Comparison of ENCODE assay signal across 9 cellular contexts in the genomic region with DNA sequence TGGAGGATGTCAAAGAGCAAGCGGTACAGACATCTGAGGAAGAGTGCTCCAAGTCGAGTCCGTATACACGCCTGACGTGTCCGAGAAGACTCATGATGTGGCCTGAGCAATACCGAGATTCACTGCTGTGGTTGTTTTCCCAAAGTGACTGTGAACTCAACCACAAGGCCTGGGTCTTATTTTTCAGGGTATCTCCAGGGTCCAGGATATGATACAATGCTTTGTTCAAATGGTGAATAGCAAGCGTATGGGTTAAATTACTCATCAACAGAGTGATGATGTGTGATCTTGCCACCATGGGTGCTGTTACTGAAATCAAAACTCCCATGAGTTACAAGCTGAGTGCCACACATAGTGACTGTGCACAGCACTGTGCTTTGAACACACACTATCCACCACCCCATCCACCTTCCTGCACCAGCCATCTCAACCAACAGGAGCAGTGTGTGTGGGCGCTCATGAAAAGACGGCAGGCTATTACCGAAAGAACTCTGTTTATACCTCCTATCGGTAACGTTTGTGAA.
DNase-seq lines count a peak whose midpoint lies in the region; ATAC-seq and TF ChIP-seq lines count a peak whose summit lies in the region.
"Had no signal": no experiment of that assay in that cellular context is flagged by ENCODE, and none has a peak within 500 bp of the region (broad histone marks: within the 10 kb centered on the region; RNA-seq: fewer than 3 reads in every experiment).

No MANE protein-coding gene starts in this region.

- H3K9me3 ChIP-seq in CD4-positive, alpha-beta memory T cell (ENCODE audit: control insufficient read depth in 1 of 2, low read length in 2 of 2), result no peaks in the 10 kb centered on the region

- ATAC-seq in GM21367 (IDR thresholded peaks at IDR 0.05; ENCODE audit: unreplicated experiment), result peak; percentile 82
- peak; percentile 90 for ATAC-seq in HG03575 (IDR thresholded peaks at IDR 0.05; ENCODE audit: extremely low read depth, insufficient number of reproducible peaks, low FRiP score, unreplicated experiment)
- peak; percentile 93 for ATAC-seq in stimulated activated memory B cell treated with anti-CD40 and anti-IgM and Interleukin-4, amounts not matched to agents 10 μg/mL and 1 μg/mL and 100 μg/mL, for 72 hours

- no peak overlapping the region for H3K27ac Mint-ChIP-seq in CD4-positive, alpha-beta memory T cell
- peak overlapping the region; percentile 64 for H3K27ac Mint-ChIP-seq in stimulated activated memory B cell treated with anti-CD40 and anti-IgM and Interleukin-4, amounts not matched to agents 10 μg/mL and 1 μg/mL and 100 μg/mL, for 72 hours
- H3K27ac Mint-ChIP-seq in nephron progenitor cell, result no peak overlapping the region

- no peaks in the 10 kb centered on the region for H3K27me3 ChIP-seq in CD4-positive, alpha-beta memory T cell (ENCODE audit: insufficient read depth, low read length)
- no peaks in the 10 kb centered on the region for H3K27me3 ChIP-seq in brain microvascular endothelial cell (replicated peaks)
- H3K27me3 ChIP-seq: cardiac muscle cell had no signal

- in situ Hi-C loops in brain microvascular endothelial cell (cut with HindIII; ENCODE audit: low pct_ligation_motif_present, low sequenced_read_pairs), result no loop called here
- in situ Hi-C loops in ACHN (cut with HindIII; ENCODE audit: low pct_ligation_motif_present, low pct_unique_long_range_greater_than_20kb, low sequenced_read_pairs), result no loop called here

- peak overlapping the region in 1 of 2 donors; percentile 29 for H3K4me3 ChIP-seq in CD4-positive, alpha-beta memory T cell (ENCODE audit: low read length in 2 of 2)
- H3K4me3 ChIP-seq in brain microvascular endothelial cell (ENCODE audit: low read depth, low read length), result no peak overlapping the region
- H3K4me3 ChIP-seq: cardiac muscle cell had no signal

- peaks cover 16% of the 10 kb centered on the region for H3K4me1 ChIP-seq in CD4-positive, alpha-beta memory T cell (ENCODE audit: insufficient read depth, low read length)

- H3K4me1 Mint-ChIP-seq in CD4-positive, alpha-beta memory T cell, result peaks cover 12 to 24% (median 19%) of the 10 kb centered on the region in 4 donors
- peaks cover 20% of the 10 kb centered on the region for H3K4me1 Mint-ChIP-seq in stimulated activated memory B cell treated with anti-CD40 and anti-IgM and Interleukin-4, amounts not matched to agents 10 μg/mL and 1 μg/mL and 100 μg/mL, for 72 hours
- H3K4me1 Mint-ChIP-seq in nephron progenitor cell, result no peaks in the 10 kb centered on the region

- DNase-seq in CD4-positive, alpha-beta memory T cell, result no peak
- peak; percentile 84 for DNase-seq in brain microvascular endothelial cell
- no peak for DNase-seq in nephron progenitor cell
- no peak for DNase-seq in NCI-H526 (lab: John Stamatoyannopoulos, UW)
- DNase-seq in ACHN, result no peak

- H3K36me3 ChIP-seq in CD4-positive, alpha-beta memory T cell (ENCODE audit: insufficient read depth, low read length), result no peaks in the 10 kb centered on the region
- peaks cover 15% of the 10 kb centered on the region for H3K36me3 ChIP-seq in brain microvascular endothelial cell (replicated peaks)
- H3K36me3 ChIP-seq: cardiac muscle cell had no signal

- intact Hi-C loops in CD4-positive, alpha-beta memory T cell (cut with micrococcal nuclease), result loop anchor here (5.0 kb wide), 1 partner anchor 1982 kb away; no protein-coding TSS in a partner anchor

- no peak overlapping the region for H3K27ac ChIP-seq in CD4-positive, alpha-beta memory T cell (ENCODE audit: low read depth, low read length)
- peak overlapping the region; percentile 91 for H3K27ac ChIP-seq in brain microvascular endothelial cell
- H3K27ac ChIP-seq: cardiac muscle cell had no signal

- peaks cover 7 to 9% of the 10 kb centered on the region in 2 donors for H3K27me3 Mint-ChIP-seq in CD4-positive, alpha-beta memory T cell
- H3K27me3 Mint-ChIP-seq in stimulated activated memory B cell treated with anti-CD40 and anti-IgM and Interleukin-4, amounts not matched to agents 10 μg/mL and 1 μg/mL and 100 μg/mL, for 72 hours, result no peaks in the 10 kb centered on the region
- H3K27me3 Mint-ChIP-seq in nephron progenitor cell (ENCODE audit: low read depth, poor library complexity), result no peaks in the 10 kb centered on the region

- no peaks in the 10 kb centered on the region for H3K9me3 Mint-ChIP-seq in CD4-positive, alpha-beta memory T cell
- no peaks in the 10 kb centered on the region for H3K9me3 Mint-ChIP-seq in stimulated activated memory B cell treated with anti-CD40 and anti-IgM and Interleukin-4, amounts not matched to agents 10 μg/mL and 1 μg/mL and 100 μg/mL, for 72 hours
- H3K9me3 Mint-ChIP-seq in nephron progenitor cell, result no peaks in the 10 kb centered on the region

- H3K36me3 Mint-ChIP-seq in CD4-positive, alpha-beta memory T cell, result no peaks in the 10 kb centered on the region
- H3K36me3 Mint-ChIP-seq in stimulated activated memory B cell treated with anti-CD40 and anti-IgM and Interleukin-4, amounts not matched to agents 10 μg/mL and 1 μg/mL and 100 μg/mL, for 72 hours, result peaks cover 20% of the 10 kb centered on the region
- H3K36me3 Mint-ChIP-seq in nephron progenitor cell (ENCODE audit: low read depth), result peaks cover 55% of the 10 kb centered on the region

- POLR2A ChIA-PET in CD4-positive, alpha-beta memory T cell (lab: Charles Lee; ENCODE audit: partially characterized antibody), result no interaction called here

- peak overlapping the region; percentile 18 to 65 (median 56) for H3K4me3 Mint-ChIP-seq in CD4-positive, alpha-beta memory T cell
- peak overlapping the region; percentile 47 for H3K4me3 Mint-ChIP-seq in stimulated activated memory B cell treated with anti-CD40 and anti-IgM and Interleukin-4, amounts not matched to agents 10 μg/mL and 1 μg/mL and 100 μg/mL, for 72 hours
- no peak overlapping the region for H3K4me3 Mint-ChIP-seq in nephron progenitor cell

- TF ChIP-seq CTCF in brain microvascular endothelial cell (IDR thresholded peaks at IDR 0.05; ENCODE audit: low read depth, low read length, missing control alignments) (no peak), nephron progenitor cell (IDR thresholded peaks at IDR 0.05) (no peak)

- CTCF ChIA-PET in CD4-positive, alpha-beta memory T cell (lab: Charles Lee; ENCODE audit: partially characterized antibody), result interaction anchor here (1.0 to 2.7 kb wide), 6 partner anchors 12 to 1636 kb away, joined by 3 to 14 read pairs (median 5); no protein-coding TSS in a partner anchor
